In the genomic region with DNA sequence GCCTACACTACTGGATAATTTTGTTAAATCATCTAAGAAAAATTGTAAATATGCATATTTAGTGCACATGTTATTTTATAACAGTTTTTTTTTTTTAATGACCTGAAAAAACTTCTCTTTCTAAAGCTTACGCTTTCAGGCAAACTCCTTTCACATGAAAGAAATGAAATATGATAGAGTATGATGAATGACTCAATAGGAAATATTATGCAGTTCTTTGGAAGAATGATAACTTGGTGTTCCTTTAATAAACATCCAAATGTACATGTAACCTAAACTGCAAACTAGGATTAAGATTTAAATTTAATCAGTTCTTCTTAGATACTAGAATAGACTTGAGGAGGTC, we compare ENCODE assay signal across 9 cellular contexts.
DNase-seq lines count a peak whose midpoint lies in the region; ATAC-seq, FAIRE-seq and TF ChIP-seq lines count a peak whose summit lies in the region.
"Had no signal": no experiment of that assay in that cellular context is flagged by ENCODE, and none has a peak within 500 bp of the region (broad histone marks: within the 10 kb centered on the region; RNA-seq: fewer than 3 reads in every experiment).

No MANE protein-coding gene starts in this region.

- H3K9me3 Mint-ChIP-seq in type B pancreatic cell, result no peaks in the 10 kb centered on the region

- FAIRE-seq in A204.1 (lab: Jason Lieb, UNC) (peak; percentile 77), RCC 7860 (lab: Jason Lieb, UNC) (no peak)

- H3K4me2 ChIP-seq in OCI-LY1 (ENCODE audit: low read length), result peak overlapping the region; percentile 95

- H3K27me3 ChIP-seq in OCI-LY1 (ENCODE audit: insufficient read depth, low read length) (no peaks in the 10 kb centered on the region), prostate gland (replicated peaks; ENCODE audit: insufficient read depth) (no peaks in the 10 kb centered on the region)

- DNase-seq in epithelial cell of prostate (ENCODE audit: low read depth, low spot score) (no peak), prostate gland (ENCODE audit: low spot score) (no peak), GM19240 (ENCODE audit: insufficient read length, low spot score) (no peak), type B pancreatic cell (ENCODE audit: extremely low spot score, unreplicated experiment) (no peak), RCC 7860 (ENCODE audit: low spot score) (no peak)
- DNase-seq: T-helper 2 cell had no signal

- peaks cover 79% of the 10 kb centered on the region for H3K4me1 ChIP-seq in OCI-LY1 (ENCODE audit: insufficient read depth, low read length, severe bottlenecking)
- H3K4me1 ChIP-seq in prostate gland (replicated peaks), result peaks cover 4% of the 10 kb centered on the region

- no peaks in the 10 kb centered on the region for H3K36me3 ChIP-seq in OCI-LY1 (ENCODE audit: insufficient read depth, low read length)
- H3K36me3 ChIP-seq in prostate gland, result no peaks in the 10 kb centered on the region

- peak overlapping the region; percentile 82 for H3K9ac ChIP-seq in OCI-LY1 (ENCODE audit: low read length)

- peaks cover 42% of the 10 kb centered on the region for H3K79me2 ChIP-seq in OCI-LY1 (ENCODE audit: insufficient read depth, low read length)

- peaks cover 6% of the 10 kb centered on the region; the same call in 1 of the 2 replicates for H3F3A ChIP-seq in OCI-LY1 (ENCODE audit: insufficient read depth, low read length)

- TF ChIP-seq POLR2A in prostate gland (IDR thresholded peaks at IDR 0.05), result no peak

- H3K4me3 Mint-ChIP-seq in type B pancreatic cell, result no peak overlapping the region

- H3K4me1 Mint-ChIP-seq in type B pancreatic cell (ENCODE audit: unreplicated experiment), result peaks cover 4% of the 10 kb centered on the region

- H3K27ac Mint-ChIP-seq in type B pancreatic cell, result no peak overlapping the region

- intact Hi-C loops in prostate gland (cut with DNase I), result no loop called here

- no peaks in the 10 kb centered on the region for H3K9me3 ChIP-seq in OCI-LY1 (ENCODE audit: low read length)
- no peaks in the 10 kb centered on the region for H3K9me3 ChIP-seq in prostate gland

- no peaks in the 10 kb centered on the region for H3K27me3 Mint-ChIP-seq in type B pancreatic cell

- no peaks in the 10 kb centered on the region for H3K9me2 ChIP-seq in OCI-LY1 (ENCODE audit: low read depth, low read length)

- WGBS in prostate gland, result 41% methylated on average over 1 of the region's 1 CpG

- no peak overlapping the region for H2AFZ ChIP-seq in OCI-LY1 (ENCODE audit: low read length)

- H3K4me3 ChIP-seq in OCI-LY1 (ENCODE audit: low read depth, low read length, poor library complexity, severe bottlenecking) (peak overlapping the region; percentile 70), prostate gland (peak overlapping the region in 1 of 2 donors; percentile 34)

- TF ChIP-seq CTCF in OCI-LY1 (IDR thresholded peaks at IDR 0.05; ENCODE audit: low read length), result no peak
- no peak for TF ChIP-seq CTCF in prostate gland (IDR thresholded peaks at IDR 0.05)
- no peak for TF ChIP-seq CTCF in type B pancreatic cell (conservative IDR thresholded peaks at IDR 0.05)

- H3K36me3 Mint-ChIP-seq in type B pancreatic cell, result peaks cover 6% of the 10 kb centered on the region

- no peaks in the 10 kb centered on the region for H4K20me1 ChIP-seq in OCI-LY1 (ENCODE audit: insufficient read depth, low read length)

- H3K27ac ChIP-seq in OCI-LY1 (ENCODE audit: low read depth, low read length, poor library complexity, severe bottlenecking) (peak overlapping the region; percentile 78), epithelial cell of prostate (peak overlapping the region; percentile 6), prostate gland (peak overlapping the region; percentile 53 to 64)

- no peak for ATAC-seq in HG02610 (IDR thresholded peaks at IDR 0.05; ENCODE audit: unreplicated experiment)

Comparison
In these comparisons a context has a peak if more than half of its experiments do, and no peak if none do; other contexts are left out.
1. H3K27ac ChIP-seq: peak in every context shown above with its lines; median percentile 78 in OCI-LY1; 58 in prostate gland; 6 in epithelial cell of prostate.